9 cellular contexts compared by ENCODE assay signal in the genomic region with DNA sequence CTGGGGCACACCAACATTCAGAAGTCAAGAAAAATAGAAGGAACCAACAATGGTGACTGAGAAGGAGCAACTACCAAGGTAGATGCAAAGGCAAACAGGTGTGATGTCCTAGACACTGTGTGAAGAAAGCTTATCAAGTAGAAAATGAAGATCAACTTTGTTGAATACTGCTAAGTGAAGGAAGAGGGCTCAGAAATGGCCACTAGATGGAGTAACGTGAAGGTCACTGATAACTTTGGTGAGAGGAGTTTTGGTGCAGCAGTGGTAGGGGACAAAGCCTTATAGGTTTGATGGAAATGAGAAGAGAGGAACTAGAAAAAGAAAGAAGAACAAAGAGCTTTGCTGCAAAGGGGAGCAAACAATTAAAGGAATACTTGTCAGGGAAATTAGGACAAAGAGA. TPM values are rescaled to one million over a fixed set of nuclear protein-coding genes. Genes with fewer than 3 reads are reported as not detected.
DNase-seq lines count a peak whose midpoint lies in the region; ATAC-seq and TF ChIP-seq lines count a peak whose summit lies in the region.
"Had no signal": no experiment of that assay in that cellular context is flagged by ENCODE, and none has a peak within 500 bp of the region (broad histone marks: within the 10 kb centered on the region; RNA-seq: fewer than 3 reads in every experiment).

No MANE protein-coding gene starts in this region.

- TF ChIP-seq CTCF in AG09319 (IDR thresholded peaks at IDR 0.05; ENCODE audit: low read depth, low read length) = peak; percentile 47
- TF ChIP-seq CTCF in OCI-LY3 (IDR thresholded peaks at IDR 0.05; ENCODE audit: low read depth, low read length) = peak; percentile 54
- peak; percentile 39 for TF ChIP-seq CTCF in foreskin fibroblast (IDR thresholded peaks at IDR 0.05; ENCODE audit: low read depth, low read length)

- H3K4me1 Mint-ChIP-seq in natural killer cell treated with Interleukin-12 subunit alpha and Interleukin-12 subunit beta and Interleukin-15 and Interleukin-18, amount 100 ng/mL, for 72 hours (ENCODE audit: low read depth in 2 of 2) = no peaks in the 10 kb centered on the region

- H3K27ac Mint-ChIP-seq in natural killer cell treated with Interleukin-12 subunit alpha and Interleukin-12 subunit beta and Interleukin-15 and Interleukin-18, amount 100 ng/mL, for 72 hours = no peak overlapping the region

- H3K9me3 Mint-ChIP-seq in natural killer cell treated with Interleukin-12 subunit alpha and Interleukin-12 subunit beta and Interleukin-15 and Interleukin-18, amount 100 ng/mL, for 72 hours = no peaks in the 10 kb centered on the region

- DNase-seq in AG09319 (ENCODE audit: extremely low read depth, low read depth) (no peak), foreskin fibroblast (peak in 1 of 2 donors; percentile 15), GM19240 (ENCODE audit: insufficient read length, low spot score) (no peak), cerebellar nuclear complex (lab: John Stamatoyannopoulos, UW) (no peak)
- DNase-seq in natural killer cell treated with Interleukin-12 subunit alpha and Interleukin-12 subunit beta and Interleukin-15 and Interleukin-18, amount 100 ng/mL, for 72 hours (ENCODE audit: low spot score) = no peak
- DNase-seq: effector memory CD4-positive, alpha-beta T cell had no signal

- no peaks in the 10 kb centered on the region for H3K36me3 ChIP-seq in OCI-LY3 (replicated peaks; ENCODE audit: low read depth, low read length)

- peaks cover 10 to 16% of the 10 kb centered on the region in 2 donors for H3K27me3 Mint-ChIP-seq in natural killer cell treated with Interleukin-12 subunit alpha and Interleukin-12 subunit beta and Interleukin-15 and Interleukin-18, amount 100 ng/mL, for 72 hours

- no peak overlapping the region for H2AFZ ChIP-seq in OCI-LY3 (ENCODE audit: low read depth, low read length)

- H3K9me3 ChIP-seq in OCI-LY3 (ENCODE audit: insufficient read depth, low read length) = no peaks in the 10 kb centered on the region

- no peak overlapping the region for H3K27ac ChIP-seq in OCI-LY3 (ENCODE audit: low read length)

- H3K4me3 ChIP-seq in OCI-LY3 (ENCODE audit: low read length) (no peak overlapping the region), foreskin fibroblast (ENCODE audit: low read depth in 1 of 2, low read length in 2 of 2) (no peak overlapping the region)

- no peaks in the 10 kb centered on the region for H4K20me1 ChIP-seq in OCI-LY3 (ENCODE audit: insufficient read depth, low read length)

- no peaks in the 10 kb centered on the region for H3K79me2 ChIP-seq in OCI-LY3 (ENCODE audit: low read length)

- no peaks in the 10 kb centered on the region for H3K36me3 Mint-ChIP-seq in natural killer cell treated with Interleukin-12 subunit alpha and Interleukin-12 subunit beta and Interleukin-15 and Interleukin-18, amount 100 ng/mL, for 72 hours

- H3K4me3 Mint-ChIP-seq in natural killer cell treated with Interleukin-12 subunit alpha and Interleukin-12 subunit beta and Interleukin-15 and Interleukin-18, amount 100 ng/mL, for 72 hours = no peak overlapping the region

- H3K4me1 ChIP-seq in OCI-LY3 (ENCODE audit: low read length) = no peaks in the 10 kb centered on the region

- no peak overlapping the region for H3K9ac ChIP-seq in OCI-LY3 (ENCODE audit: low read length)

- H3K27me3 ChIP-seq in OCI-LY3 (ENCODE audit: low read depth, low read length) = no peaks in the 10 kb centered on the region

- no peak overlapping the region for H3K4me2 ChIP-seq in OCI-LY3 (ENCODE audit: low read length)

- peak; percentile 62 for ATAC-seq in GM18867 (IDR thresholded peaks at IDR 0.05; ENCODE audit: unreplicated experiment)
- no peak for ATAC-seq in natural killer cell treated with Interleukin-12 subunit alpha and Interleukin-12 subunit beta and Interleukin-15 and Interleukin-18, amount 100 ng/mL, for 72 hours
- ATAC-seq in GM21576 (IDR thresholded peaks at IDR 0.05; ENCODE audit: unreplicated experiment) = no peak

RNA-seq across cellular contexts. Expression of gene OTC, which starts 23.5 kb away (rescaled TPM):
- total RNA-seq in natural killer cell treated with Interleukin-12 subunit alpha and Interleukin-12 subunit beta and Interleukin-15 and Interleukin-18, amount 100 ng/mL, for 72 hours = not detected

RNA-seq across cellular contexts. Expression of gene RPGR, which starts 48.6 kb away (rescaled TPM):
- 10 to 100 TPM; 11.4 to 12.3 TPM for total RNA-seq in natural killer cell treated with Interleukin-12 subunit alpha and Interleukin-12 subunit beta and Interleukin-15 and Interleukin-18, amount 100 ng/mL, for 72 hours
